Comparison of ENCODE assay signal across 8 cellular contexts in genomic region chr9:124835026-124835501, GRCh38. TPM values are rescaled to one million over a fixed set of nuclear protein-coding genes. Genes with fewer than 3 reads are reported as not detected.
DNase-seq lines count a peak whose midpoint lies in the region; ATAC-seq and TF ChIP-seq lines count a peak whose summit lies in the region.
"Had no signal": no experiment of that assay in that cellular context is flagged by ENCODE, and none has a peak within 500 bp of the region (broad histone marks: within the 10 kb centered on the region; RNA-seq: fewer than 3 reads in every experiment).

No MANE protein-coding gene starts in this region.

- DNase-seq in MG63 (peak; percentile 44), trophoblast cell (no peak)
- DNase-seq: activated T-cell treated with anti-CD3 and anti-CD28 coated beads, Interleukin-2, amount 50 U/mL, for 1 hour; stimulated activated CD4-positive, alpha-beta T cell treated with anti-CD3 and anti-CD28 coated beads, Interleukin-12 subunit alpha, Interleukin-12 subunit beta, amount 100 ng/mL, for 4 hours had no signal

- no peak overlapping the region for H3K23ac ChIP-seq in trophoblast cell (ENCODE audit: low read length)

- H3K36me3 Mint-ChIP-seq in brain: no peaks in the 10 kb centered on the region

- peak overlapping the region in 4 of 5 experiments; percentile 24 to 93 (median 90) for H3K27ac Mint-ChIP-seq in brain

- peak overlapping the region; percentile 43 for H2AFZ ChIP-seq in trophoblast cell (ENCODE audit: insufficient read depth, low read length, poor library complexity)

- no peak overlapping the region for H3K9ac ChIP-seq in trophoblast cell (ENCODE audit: low read length)

- H3K4me1 ChIP-seq in trophoblast cell (ENCODE audit: control insufficient read depth in 1 of 2, insufficient read depth in 2 of 2, low read length in 2 of 2): peaks cover 0 to 3% of the 10 kb centered on the region in 2 experiments

- H3K36me3 ChIP-seq in MG63: no peaks in the 10 kb centered on the region
- no peaks in the 10 kb centered on the region for H3K36me3 ChIP-seq in trophoblast cell (ENCODE audit: control insufficient read depth in 1 of 2, insufficient read depth in 2 of 2, low read length in 2 of 2)

- no peak overlapping the region for H3K14ac ChIP-seq in trophoblast cell (ENCODE audit: low read length)

- no peak overlapping the region for H4K12ac ChIP-seq in trophoblast cell (ENCODE audit: low read depth, low read length)

- H3K18ac ChIP-seq in trophoblast cell (ENCODE audit: low read length): no peak overlapping the region

- no CpG with 5 or more reads among the region's 13 CpGs for WGBS in trophoblast cell (ENCODE audit: extremely low coverage, insufficient coverage, insufficient read length)

- TF ChIP-seq CTCF in brain (conservative IDR thresholded peaks at IDR 0.05): no peak

- H2AK5ac ChIP-seq in trophoblast cell (ENCODE audit: low read length): peak overlapping the region; percentile 20

- no peak overlapping the region for H4K8ac ChIP-seq in trophoblast cell (ENCODE audit: low read depth, low read length)

- H3K4ac ChIP-seq in trophoblast cell (ENCODE audit: low read depth, low read length): no peak overlapping the region

- H3K4me1 Mint-ChIP-seq in brain: peaks cover 31% of the 10 kb centered on the region

- peak overlapping the region in 2 of 5 experiments; percentile 14 to 47 for H3K4me3 Mint-ChIP-seq in brain

- H3K27me3 ChIP-seq in MG63 (no peaks in the 10 kb centered on the region), trophoblast cell (ENCODE audit: insufficient read depth, low read length) (no peaks in the 10 kb centered on the region)

- no peak overlapping the region for H2BK120ac ChIP-seq in trophoblast cell (ENCODE audit: insufficient read depth, low read length, poor library complexity)

- H3K4me2 ChIP-seq in trophoblast cell (ENCODE audit: low read length): no peak overlapping the region

- ATAC-seq in GM19035 (IDR thresholded peaks at IDR 0.05; ENCODE audit: unreplicated experiment) (no peak), HG03571 (IDR thresholded peaks at IDR 0.05; ENCODE audit: unreplicated experiment) (no peak), HG02571 (IDR thresholded peaks at IDR 0.05; ENCODE audit: unreplicated experiment) (no peak)

- no peaks in the 10 kb centered on the region for H3K9me3 ChIP-seq in MG63
- no peaks in the 10 kb centered on the region for H3K9me3 ChIP-seq in trophoblast cell (ENCODE audit: insufficient read depth, low read depth, low read length)

- no peak overlapping the region for H2BK5ac ChIP-seq in trophoblast cell (ENCODE audit: low read depth, low read length, poor library complexity)

- H3K79me2 ChIP-seq in trophoblast cell (ENCODE audit: control insufficient read depth, insufficient read depth, low read length, poor library complexity): no peaks in the 10 kb centered on the region

- H3K9me3 Mint-ChIP-seq in brain: no peaks in the 10 kb centered on the region

- H3K4me3 ChIP-seq in MG63 (no peak overlapping the region), trophoblast cell (ENCODE audit: low read depth, low read length) (no peak overlapping the region)

- H2BK12ac ChIP-seq in trophoblast cell (ENCODE audit: low read length): no peak overlapping the region

- H3K27ac ChIP-seq in trophoblast cell (ENCODE audit: low read depth, low read length): no peak overlapping the region

- H3K27me3 Mint-ChIP-seq in brain: no peaks in the 10 kb centered on the region

- peaks cover 3% of the 10 kb centered on the region for H3K79me1 ChIP-seq in trophoblast cell (ENCODE audit: low read length)

- H4K91ac ChIP-seq in trophoblast cell (ENCODE audit: low read depth, low read length): no peak overlapping the region

RNA-seq across cellular contexts. Expression of gene WDR38, which starts 18.2 kb away (rescaled TPM):
- not detected in 2 replicates for total RNA-seq in MG63 (2014; rRNA removed; shearing (Covaris generic); ENCODE audit: low replicate concordance)
- polyA plus RNA-seq in brain (ENCODE audit: insufficient read depth, low read depth, low replicate concordance): not detected
- polyA plus RNA-seq in trophoblast cell (2013): 0.05 and 0.06 TPM in 2 replicates

RNA-seq across cellular contexts. Expression of gene RPL35, which starts 26.7 kb away (rescaled TPM):
- total RNA-seq in MG63 (2014; rRNA removed; shearing (Covaris generic); ENCODE audit: low replicate concordance): 3,004 and 3,358 TPM in 2 replicates
- 2,927 TPM for polyA plus RNA-seq in brain (ENCODE audit: insufficient read depth, low read depth, low replicate concordance)
- polyA plus RNA-seq in trophoblast cell (2013): 3,251 and 3,406 TPM in 2 replicates

RNA-seq across cellular contexts. Expression of gene ARPC5L, which starts 26.9 kb away (rescaled TPM):
- total RNA-seq in MG63 (2014; rRNA removed; shearing (Covaris generic); ENCODE audit: low replicate concordance): 48.0 and 59.7 TPM in 2 replicates
- 69.8 TPM for polyA plus RNA-seq in brain (ENCODE audit: insufficient read depth, low read depth, low replicate concordance)
- polyA plus RNA-seq in trophoblast cell (2013): 60.3 and 60.7 TPM in 2 replicates

RNA-seq across cellular contexts. Expression of gene OLFML2A, which starts 58.1 kb away (rescaled TPM):
- total RNA-seq in MG63 (2014; rRNA removed; shearing (Covaris generic); ENCODE audit: low replicate concordance): 0.20 and 1.5 TPM in 2 replicates
- polyA plus RNA-seq in brain (ENCODE audit: insufficient read depth, low read depth, low replicate concordance): 6.3 TPM
- polyA plus RNA-seq in trophoblast cell (2013): 95.6 and 101 TPM in 2 replicates
